ENCODE assay signal across 8 cellular contexts in the genomic region with DNA sequence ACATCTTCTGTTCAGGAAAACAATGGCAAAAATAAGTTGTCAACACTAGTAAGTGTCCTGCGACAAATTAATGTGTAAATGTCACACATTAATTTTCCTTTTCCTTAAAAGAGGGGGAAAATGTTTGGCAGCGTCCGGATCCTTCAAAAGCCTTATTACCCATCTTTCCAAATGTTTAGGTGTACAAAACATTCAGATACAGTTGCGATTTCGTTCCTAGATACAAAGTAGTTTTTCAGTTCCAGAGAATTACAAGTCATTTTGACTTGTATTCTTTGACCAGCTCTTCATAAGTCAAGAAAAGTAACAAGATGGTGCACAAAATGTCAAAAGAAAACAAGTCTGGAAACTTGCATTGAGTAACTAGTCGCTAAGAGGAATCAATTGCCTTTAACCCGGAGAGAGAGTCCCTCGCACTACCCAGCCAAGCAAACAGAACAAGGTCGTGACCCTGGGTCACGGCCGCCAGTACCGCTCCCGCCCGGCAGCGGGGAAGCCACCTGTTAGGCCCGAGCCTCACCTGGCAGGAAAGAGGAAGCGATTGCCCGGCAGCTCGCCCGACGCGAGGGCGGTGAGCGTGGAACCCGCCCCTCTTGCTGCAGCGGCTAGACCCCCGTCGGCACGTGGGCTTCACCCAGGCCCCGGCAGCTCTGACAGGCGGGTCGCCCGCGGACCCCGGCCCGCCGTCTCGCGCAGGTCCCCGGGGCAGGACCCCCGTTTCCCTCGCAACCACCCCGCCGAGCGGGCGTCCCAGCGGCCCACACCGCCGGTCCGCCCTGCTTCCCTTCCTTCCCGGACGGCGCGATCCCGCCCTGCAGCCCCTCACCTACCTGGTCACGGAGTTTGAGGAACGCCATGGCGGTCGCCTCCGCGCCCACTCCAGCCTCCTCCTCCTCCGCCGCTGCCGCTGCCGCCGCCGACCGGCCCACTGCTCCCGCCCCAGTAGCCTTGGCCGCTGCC.
DNase-seq lines count a peak whose midpoint lies in the region; ATAC-seq and TF ChIP-seq lines count a peak whose summit lies in the region.

No MANE protein-coding gene starts in this region.

- 0 out of 2 replicates have a peak, but pooled peaks cover 4% of the 10 kb centered on the region for H4K20me1 ChIP-seq in DOHH2 (ENCODE audit: control insufficient read depth, insufficient read depth, low read depth, low read length)

- H3K4me3 ChIP-seq in DOHH2 (ENCODE audit: low read length) = peak overlapping the region; percentile 87
- peak overlapping the region; percentile 67 for H3K4me3 ChIP-seq in astrocyte of the cerebellum (ENCODE audit: low read depth, low read length)

- peak; percentile 56 for ATAC-seq in GM19468 (IDR thresholded peaks at IDR 0.05; ENCODE audit: extremely low read depth, unreplicated experiment)

- H3K79me2 ChIP-seq in DOHH2 (ENCODE audit: control insufficient read depth, low read length) = peaks cover 87% of the 10 kb centered on the region

- H3K9me2 ChIP-seq in DOHH2 (replicated peaks; ENCODE audit: control insufficient read depth, low read length) = no peaks in the 10 kb centered on the region

- H3K27ac ChIP-seq in DOHH2 (ENCODE audit: low read depth, low read length) = peak overlapping the region; percentile 72

- H3K4me2 ChIP-seq in DOHH2 (ENCODE audit: low read length) = peak overlapping the region; percentile 69

- H3K36me3 ChIP-seq in DOHH2 (ENCODE audit: control insufficient read depth, low read length) = peaks cover 42% of the 10 kb centered on the region

- peaks cover 4% of the 10 kb centered on the region; the same call in 1 of the 2 replicates for H3K9me3 ChIP-seq in DOHH2 (ENCODE audit: control insufficient read depth, insufficient read depth, low read length)

- H3K4me1 ChIP-seq in DOHH2 (ENCODE audit: control insufficient read depth, low read length) = peaks cover 41% of the 10 kb centered on the region

- H3F3A ChIP-seq in DOHH2 (ENCODE audit: control insufficient read depth, insufficient read depth) = no peaks in the 10 kb centered on the region; the same call in 1 of the 2 replicates

- no peaks in the 10 kb centered on the region for H3K27me3 ChIP-seq in DOHH2 (ENCODE audit: control insufficient read depth, low read length)

- DNase-seq in HK-2 (ENCODE audit: unreplicated experiment) = peak; percentile 42
- peak; percentile 56 for DNase-seq in T follicular helper cell (ENCODE audit: low read depth)
- DNase-seq in astrocyte of the cerebellum (ENCODE audit: low read depth) = no peak
- DNase-seq in iPS-NIHi7 (ENCODE audit: extremely low spot score) = peak; percentile 64
- peak; percentile 10 to 45 for DNase-seq in stimulated activated CD4-positive, alpha-beta T cell treated with anti-CD3 and anti-CD28 coated beads, Interleukin-12 subunit alpha, Interleukin-12 subunit beta, amount 100 ng/mL, for 24 hours (ENCODE audit: low read depth in 2 of 2)
- DNase-seq in NCI-H187 treated with DMSO at 0.1 percent for 48 hours (lab: John Stamatoyannopoulos, UW) = no peak

- TF ChIP-seq CTCF in DOHH2 (IDR thresholded peaks at IDR 0.05; ENCODE audit: low read depth, low read length, poor library complexity, severe bottlenecking) = no peak
- TF ChIP-seq CTCF in astrocyte of the cerebellum (IDR thresholded peaks at IDR 0.05; ENCODE audit: low read depth, low read length, missing control alignments) = no peak

- in situ Hi-C loops in astrocyte of the cerebellum (cut with HindIII; ENCODE audit: low sequenced_read_pairs) = no loop called here

Comparison
In these comparisons a context has a peak if more than half of its experiments do, and no peak if none do; other contexts are left out.
1. DNase-seq: peak in HK-2 (single experiment), T follicular helper cell (single experiment), iPS-NIHi7 (single experiment) and stimulated activated CD4-positive, alpha-beta T cell treated with anti-CD3 and anti-CD28 coated beads, Interleukin-12 subunit alpha, Interleukin-12 subunit beta, amount 100 ng/mL, for 24 hours (2 of 2); none in astrocyte of the cerebellum (single experiment) and NCI-H187 treated with DMSO at 0.1 percent for 48 hours (single experiment).